ENCODE assay signal across 19 cellular contexts in genomic region chr5:113427871-113428574, GRCh38. TPM values are rescaled to one million over a fixed set of nuclear protein-coding genes. Genes with fewer than 3 reads are reported as not detected.
DNase-seq lines count a peak whose midpoint lies in the region; ATAC-seq, FAIRE-seq and TF ChIP-seq lines count a peak whose summit lies in the region.
"Had no signal": no experiment of that assay in that cellular context is flagged by ENCODE, and none has a peak within 500 bp of the region (broad histone marks: within the 10 kb centered on the region; RNA-seq: fewer than 3 reads in every experiment).

No MANE protein-coding gene starts in this region.

- H3K4me2 ChIP-seq in GM23338, result no peak overlapping the region

- no peaks in the 10 kb centered on the region for H3F3A ChIP-seq in GM23338 (replicated peaks; ENCODE audit: low read depth)

- H3K27ac ChIP-seq in GM23338 (ENCODE audit: low read depth), result no peak overlapping the region
- H3K27ac ChIP-seq in RWPE1, result peak overlapping the region; percentile 83
- H3K27ac ChIP-seq in epithelial cell of prostate, result peak overlapping the region; percentile 84
- H3K27ac ChIP-seq: Peyer's patch had no signal

- H3K27me3 Mint-ChIP-seq in GM23338 (ENCODE audit: insufficient read depth, low read depth, poor library complexity) (peaks cover 2% of the 10 kb centered on the region), progenitor cell of endocrine pancreas (no peaks in the 10 kb centered on the region)

- TF ChIP-seq POLR2A in GM12891 (IDR thresholded peaks at IDR 0.05; ENCODE audit: low read depth, low read length), result no peak

- no peak for DNase-seq in GM23338 (ENCODE audit: low spot score)
- DNase-seq in RWPE1 (ENCODE audit: low spot score), result peak; percentile 89
- DNase-seq in epithelial cell of prostate (ENCODE audit: low read depth, low spot score), result peak; percentile 64
- DNase-seq in progenitor cell of endocrine pancreas (ENCODE audit: low spot score, unreplicated experiment), result no peak
- no peak for DNase-seq in GM12891 (ENCODE audit: insufficient read length, low spot score)
- DNase-seq: ACHN; Calu3; CD4-positive, CD25-positive, alpha-beta regulatory T cell; DND-41; GDM1; H7; Kasumi-1; NCI-H1417 treated with DMSO at 0.1 percent for 48 hours; NCI-H2081; NCI-H748 treated with DMSO at 0.1 percent for 48 hours; Peyer's patch; SHP77 treated with DMSO at 0.1 percent for 48 hours had no signal

- no peaks in the 10 kb centered on the region for H3K36me3 ChIP-seq in GM23338 (ENCODE audit: insufficient read depth)
- H3K36me3 ChIP-seq: Peyer's patch had no signal

- H3K79me2 ChIP-seq in GM23338 (replicated peaks; ENCODE audit: insufficient read depth), result no peaks in the 10 kb centered on the region

- H3K4me3 Mint-ChIP-seq in GM23338 (no peak overlapping the region), progenitor cell of endocrine pancreas (ENCODE audit: low read depth) (no peak overlapping the region)
- H3K4me3 Mint-ChIP-seq: CD4-positive, CD25-positive, alpha-beta regulatory T cell had no signal

- H4K20me1 ChIP-seq in GM23338 (replicated peaks; ENCODE audit: insufficient read depth), result no peaks in the 10 kb centered on the region

- H3K36me3 Mint-ChIP-seq in GM23338 (ENCODE audit: low read depth) (no peaks in the 10 kb centered on the region), progenitor cell of endocrine pancreas (ENCODE audit: insufficient read depth) (no peaks in the 10 kb centered on the region)
- H3K36me3 Mint-ChIP-seq: CD4-positive, CD25-positive, alpha-beta regulatory T cell had no signal

- H3K4me3 ChIP-seq in GM23338, result no peak overlapping the region
- H3K4me3 ChIP-seq: Peyer's patch had no signal

- peaks cover 10% of the 10 kb centered on the region; the same call in 1 of the 2 replicates for H3K9me2 ChIP-seq in GM23338 (ENCODE audit: insufficient read depth)

- H3K27me3 ChIP-seq in GM23338 (ENCODE audit: insufficient read depth), result no peaks in the 10 kb centered on the region
- H3K27me3 ChIP-seq: Peyer's patch had no signal

- CTCF ChIA-PET in RWPE1 (lab: Yijun Ruan, JAX), result interaction anchor here (0.6 to 1.1 kb wide), 3 partner anchors 60 to 355 kb away, joined by 3 to 5 read pairs (median 5); partner anchors contain the start of gene MCC

- no peak for TF ChIP-seq CTCF in GM23338 (conservative IDR thresholded peaks at IDR 0.05; ENCODE audit: low read depth in 2 of 2)
- no peak for TF ChIP-seq CTCF in RWPE1 (conservative IDR thresholded peaks at IDR 0.05; ENCODE audit: low read depth)
- TF ChIP-seq CTCF in progenitor cell of endocrine pancreas (IDR thresholded peaks at IDR 0.05; ENCODE audit: unreplicated experiment), result peak; percentile 13

- no peak overlapping the region for H3K27ac Mint-ChIP-seq in GM23338
- H3K27ac Mint-ChIP-seq in progenitor cell of endocrine pancreas, result no peak overlapping the region
- H3K27ac Mint-ChIP-seq: CD4-positive, CD25-positive, alpha-beta regulatory T cell had no signal

- H3K4me1 ChIP-seq in GM23338 (ENCODE audit: insufficient read depth), result no peaks in the 10 kb centered on the region
- H3K4me1 ChIP-seq: Peyer's patch had no signal

- H3K4me1 Mint-ChIP-seq in GM23338 (no peaks in the 10 kb centered on the region), progenitor cell of endocrine pancreas (ENCODE audit: low read depth) (peaks cover 12% of the 10 kb centered on the region)
- H3K4me1 Mint-ChIP-seq: CD4-positive, CD25-positive, alpha-beta regulatory T cell had no signal

- POLR2A ChIA-PET in RWPE1 (lab: Yijun Ruan, JAX; ENCODE audit: low non-redundant PET), result no interaction called here

- FAIRE-seq in GM12891 (lab: Jason Lieb, UNC), result no peak

- H3K9me3 Mint-ChIP-seq in GM23338 (no peaks in the 10 kb centered on the region), progenitor cell of endocrine pancreas (ENCODE audit: low read depth) (no peaks in the 10 kb centered on the region)
- H3K9me3 Mint-ChIP-seq: CD4-positive, CD25-positive, alpha-beta regulatory T cell had no signal

- peak; percentile 68 for ATAC-seq in GM23338
- ATAC-seq in GM21390 (IDR thresholded peaks at IDR 0.05; ENCODE audit: unreplicated experiment), result no peak
- ATAC-seq in HG02798 (IDR thresholded peaks at IDR 0.05; ENCODE audit: poor library complexity, unreplicated experiment), result no peak

- H2AFZ ChIP-seq in GM23338, result no peak overlapping the region

TF ChIP-seq in GM23338, 12 proteins besides CTCF, POLR2A, EP300 and RAD21 (continues in another document):
- TF ChIP-seq POLR2AphosphoS5 (IDR thresholded peaks at IDR 0.05; ENCODE audit: low read depth), result no peak

TF ChIP-seq in GM12891, 5 proteins besides CTCF, POLR2A, EP300 and RAD21:
- TF ChIP-seq POLR2AphosphoS5 (IDR thresholded peaks at IDR 0.05; ENCODE audit: low read depth, low read length) (no peak), PAX5 (IDR thresholded peaks at IDR 0.05; ENCODE audit: insufficient read depth, low read length, severe bottlenecking) (no peak), POU2F2 (IDR thresholded peaks at IDR 0.05; ENCODE audit: low read depth, low read length) (no peak), TAF1 (IDR thresholded peaks at IDR 0.05; ENCODE audit: low read depth, low read length) (no peak), SPI1 (IDR thresholded peaks at IDR 0.05; ENCODE audit: low read depth, low read length) (no peak)

RNA-seq across cellular contexts. Expression of gene TSSK1B, which starts 6.8 kb away (rescaled TPM):
- total RNA-seq in GM23338 (2014; rRNA removed; shearing (Covaris generic)), result 0.52 TPM in 1 of 2 replicates, not detected in the other
- not detected in 2 replicates for polyA plus RNA-seq in GM23338 (2016; fragmentation: Nextera tagmentation; extraction: Ambion mirVana)
- 0.27 and 0.29 TPM in 2 replicates for total RNA-seq in progenitor cell of endocrine pancreas
- polyA plus RNA-seq in GM12891 (2012; ENCODE audit: low read depth, missing spikeins), result not detected
- total RNA-seq: Calu3; CD4-positive, CD25-positive, alpha-beta regulatory T cell; H7; Peyer's patch had no signal
- polyA plus RNA-seq: CD4-positive, CD25-positive, alpha-beta regulatory T cell had no signal

Comparison
In these comparisons a context has a peak if more than half of its experiments do, and no peak if none do; other contexts are left out.
1. DNase-seq: peak in RWPE1 (single experiment) and epithelial cell of prostate (single experiment); none in GM23338 (single experiment), progenitor cell of endocrine pancreas (single experiment) and GM12891 (single experiment).